In genomic region chr4:76905521-76905920, GRCh38 we compare ENCODE assay signal across 21 cellular contexts. TPM values are rescaled to one million over a fixed set of nuclear protein-coding genes. Genes with fewer than 3 reads are reported as not detected.
A peak's percentile ranks its signal among the peaks of the same experiment; 100 is the strongest.
DNase-seq lines count a peak whose midpoint lies in the region; ATAC-seq, FAIRE-seq and TF ChIP-seq lines count a peak whose summit lies in the region.
"Had no signal": no experiment of that assay in that cellular context is flagged by ENCODE, and none has a peak within 500 bp of the region (broad histone marks: within the 10 kb centered on the region; RNA-seq: fewer than 3 reads in every experiment).

No MANE protein-coding gene starts in this region.

- BruUV-seq in K562 (replicated peaks; lab: Mats Ljungman, UMichigan): no TSS peak

- intact Hi-C loops in K562 (cut with micrococcal nuclease): no loop called here
- intact Hi-C loops in left colon (cut with DNase I, micrococcal nuclease): no loop called here

- H3K4me1 Mint-ChIP-seq in H9: peaks cover 8 to 9% of the 10 kb centered on the region in 2 experiments
- H3K4me1 Mint-ChIP-seq: activated T-helper 17 cell treated with anti-CD3 and anti-CD28 coated beads, Interleukin-2, amount 50 U/mL, for 72 hours; nephron had no signal

- H3K14ac ChIP-seq in H9 (ENCODE audit: insufficient read depth, low read length): no peak overlapping the region

- H3K9me1 ChIP-seq in K562 (ENCODE audit: control insufficient read depth, insufficient read depth, low read length): no peaks in the 10 kb centered on the region

- H2BK12ac ChIP-seq in H9 (ENCODE audit: insufficient read length, low read depth, low read length): no peak overlapping the region

- H2AK5ac ChIP-seq in H9 (ENCODE audit: insufficient read length, low read length): no peak overlapping the region

- H4K91ac ChIP-seq in H9 (ENCODE audit: insufficient read length, low read depth, low read length): no peak overlapping the region

- H2BK120ac ChIP-seq in H9 (ENCODE audit: low read depth, low read length, poor library complexity, severe bottlenecking): no peak overlapping the region

- no CpG with 5 or more reads among the region's 1 CpG for WGBS in H9 (ENCODE audit: extremely low coverage, insufficient read length, low lambda C conversion rate)
- 8% methylated on average over 1 of the region's 1 CpG for WGBS in K562 (ENCODE audit: insufficient coverage, low coverage, missing lambda C conversion rate)

- TF ChIP-seq EP300 in K562 (IDR thresholded peaks at IDR 0.05; ENCODE audit: low read length): no peak

- no peaks in the 10 kb centered on the region for H3K36me3 ChIP-seq in K562 (ENCODE audit: control insufficient read depth, insufficient read depth, low read length)
- H3K36me3 ChIP-seq: upper lobe of left lung had no signal

- no peaks in the 10 kb centered on the region for H3K79me2 ChIP-seq in H9 (ENCODE audit: insufficient read depth, low read length)
- H3K79me2 ChIP-seq in K562 (ENCODE audit: control insufficient read depth, insufficient read depth, low read length): no peaks in the 10 kb centered on the region

- CTCF ChIA-PET in AG04450 (lab: Charles Lee): interaction anchor here (0.8 kb wide), 1 partner anchor 14 kb away, joined by 3 read pairs; no protein-coding TSS in a partner anchor
- CTCF ChIA-PET in K562 (lab: Yijun Ruan, JAX; ENCODE audit: low intra/inter-chr PET ratio): no interaction called here

- POLR2A ChIA-PET in AG04450 (lab: Yijun Ruan, JAX): interaction anchor here (1.3 kb wide), 1 partner anchor 123 kb away, joined by 3 read pairs; no protein-coding TSS in a partner anchor
- POLR2A ChIA-PET in K562 (lab: Yijun Ruan, JAX): no interaction called here

- H3K4me2 ChIP-seq in H9 (ENCODE audit: insufficient read depth, insufficient read length, low read length) (no peak overlapping the region), K562 (ENCODE audit: insufficient read depth, low read length) (no peak overlapping the region)
- H3K4me2 ChIP-seq: A549 had no signal

- FAIRE-seq in K562 (lab: Jason Lieb, UNC) (no peak), D721Med (lab: Jason Lieb, UNC) (no peak)
- FAIRE-seq: A549, GM12891, islet of Langerhans had no signal

- H3K27ac ChIP-seq in AG04450 (ENCODE audit: low read depth, low read length) (no peak overlapping the region), H9 (ENCODE audit: insufficient read length, low read depth, low read length) (no peak overlapping the region), K562 (ENCODE audit: extremely low read depth, low read depth, low read length) (no peak overlapping the region)
- H3K27ac ChIP-seq: A549, coronary artery, upper lobe of left lung had no signal

- no peak overlapping the region for H3K4me3 Mint-ChIP-seq in H9
- H3K4me3 Mint-ChIP-seq: activated T-helper 17 cell treated with anti-CD3 and anti-CD28 coated beads, Interleukin-2, amount 50 U/mL, for 72 hours; nephron; stimulated activated naive CD8-positive, alpha-beta T cell treated with anti-CD3 and anti-CD28 coated beads, Interleukin-15, Interleukin-2, amounts not matched to agents 100 ng/mL and 50 ng/mL, for 24 hours; T-helper 1 cell treated with Interleukin-12 subunit alpha and Interleukin-12 subunit beta and Interleukin-4 antibody, amounts not matched to agents 30 μg/mL and 1 μg/mL, for 36 hours; WTC11 had no signal

- H3K23me2 ChIP-seq in H9 (ENCODE audit: insufficient read length, low read depth, low read length, poor library complexity, severe bottlenecking): no peaks in the 10 kb centered on the region

- in situ Hi-C loops in K562 (cut with MboI): no loop called here

- H3K4me1 ChIP-seq in H9 (ENCODE audit: insufficient read depth, low read length) (no peaks in the 10 kb centered on the region; the same call in 1 of the 2 replicates), K562 (replicated peaks in 1 of 2; ENCODE audit: control insufficient read depth in 2 of 2, insufficient read depth in 2 of 2, low read length in 2 of 2) (no peaks in the 10 kb centered on the region)
- H3K4me1 ChIP-seq: A549, upper lobe of left lung had no signal

- H3T11ph ChIP-seq in H9 (ENCODE audit: low read length): no peak overlapping the region

- H3K9me3 ChIP-seq in AG04450 (ENCODE audit: control insufficient read depth, insufficient read depth, low read length) (peaks cover 6% of the 10 kb centered on the region; the same call in 1 of the 2 replicates), H9 (ENCODE audit: control insufficient read depth, low read depth, low read length) (peaks cover 14% of the 10 kb centered on the region), K562 (replicated peaks; ENCODE audit: control insufficient read depth, insufficient read depth, low read depth, low read length) (no peaks in the 10 kb centered on the region)
- H3K9me3 ChIP-seq: A549, upper lobe of left lung had no signal

- TF ChIP-seq POLR2A in K562 (conservative IDR thresholded peaks at IDR 0.05): no peak

- H2BK15ac ChIP-seq in H9 (ENCODE audit: low read depth, low read length): no peak overlapping the region

- no peaks in the 10 kb centered on the region for H3K79me1 ChIP-seq in H9 (ENCODE audit: insufficient read depth, low read depth, low read length, poor library complexity, severe bottlenecking)

- ATAC-seq in K562 (no peak), left colon (no peak)
- ATAC-seq: A549; activated T-helper 17 cell treated with anti-CD3 and anti-CD28 coated beads, Interleukin-2, amount 50 U/mL, for 72 hours had no signal

- TF ChIP-seq CTCF in AG04450 (IDR thresholded peaks at IDR 0.05; ENCODE audit: low read depth, low read length) (no peak), H9 (conservative IDR thresholded peaks at IDR 0.05) (no peak), K562 (IDR thresholded peaks at IDR 0.05 in 2 of 3, conservative IDR thresholded peaks at IDR 0.05 in 1 of 3; ENCODE audit: insufficient read depth in 2 of 3, low read depth in 1 of 3, low read length in 3 of 3) (no peak), D721Med (IDR thresholded peaks at IDR 0.05; ENCODE audit: insufficient read depth, missing control alignments) (no peak)

- H3K4me3 ChIP-seq in AG04450 (ENCODE audit: low read depth, low read length): no peak overlapping the region
- no peak overlapping the region for H3K4me3 ChIP-seq in K562
- H3K4me3 ChIP-seq: A549, coronary artery, upper lobe of left lung had no signal

- H3K9me3 Mint-ChIP-seq in H9: peaks cover 7 to 11% of the 10 kb centered on the region in 2 experiments; a peak in 4 of 5 replicates
- H3K9me3 Mint-ChIP-seq: activated T-helper 17 cell treated with anti-CD3 and anti-CD28 coated beads, Interleukin-2, amount 50 U/mL, for 72 hours; T-helper 1 cell treated with Interleukin-12 subunit alpha and Interleukin-12 subunit beta and Interleukin-4 antibody, amounts not matched to agents 30 μg/mL and 1 μg/mL, for 36 hours had no signal

- no peak overlapping the region for H3K56ac ChIP-seq in H9 (ENCODE audit: insufficient read length, low read depth, low read length)

- no peak overlapping the region for H2BK5ac ChIP-seq in H9 (ENCODE audit: insufficient read length, low read length)

- no peak overlapping the region for H4K5ac ChIP-seq in H9 (ENCODE audit: insufficient read length, low read depth, low read length)

- peaks cover 1 to 5% (median 5%) of the 10 kb centered on the region in 3 experiments; a peak in 4 of 7 replicates for H3K36me3 Mint-ChIP-seq in H9 (ENCODE audit: insufficient read depth in 1 of 3, low read depth in 3 of 3)

- peak overlapping the region; percentile 52 for H3K18ac ChIP-seq in H9 (ENCODE audit: insufficient read length, low read depth, low read length)

- H3K4ac ChIP-seq in H9 (ENCODE audit: low read depth, low read length): no peak overlapping the region

- H2AFZ ChIP-seq in H9 (ENCODE audit: low read length) (no peak overlapping the region), K562 (ENCODE audit: low read depth, low read length) (no peak overlapping the region)

- H3K27me3 Mint-ChIP-seq in H9 (ENCODE audit: low read depth): peaks cover 6% of the 10 kb centered on the region
- H3K27me3 Mint-ChIP-seq: stimulated activated naive CD8-positive, alpha-beta T cell treated with anti-CD3 and anti-CD28 coated beads, Interleukin-15, Interleukin-2, amounts not matched to agents 100 ng/mL and 50 ng/mL, for 24 hours had no signal

- no peaks in the 10 kb centered on the region for H4K20me1 ChIP-seq in H9 (ENCODE audit: control insufficient read depth, insufficient read depth, insufficient read length)
- H4K20me1 ChIP-seq in K562 (replicated peaks; ENCODE audit: control insufficient read depth, insufficient read depth, low read length): no peaks in the 10 kb centered on the region

- H3K23ac ChIP-seq in H9 (ENCODE audit: insufficient read length, low read depth, low read length): no peak overlapping the region

- no peak overlapping the region for H3K27ac Mint-ChIP-seq in H9
- H3K27ac Mint-ChIP-seq: activated T-helper 17 cell treated with anti-CD3 and anti-CD28 coated beads, Interleukin-2, amount 50 U/mL, for 72 hours; nephron; stimulated activated naive CD8-positive, alpha-beta T cell treated with anti-CD3 and anti-CD28 coated beads, Interleukin-15, Interleukin-2, amounts not matched to agents 100 ng/mL and 50 ng/mL, for 24 hours; T-helper 1 cell treated with Interleukin-12 subunit alpha and Interleukin-12 subunit beta and Interleukin-4 antibody, amounts not matched to agents 30 μg/mL and 1 μg/mL, for 36 hours had no signal

- no peak overlapping the region for H4K8ac ChIP-seq in H9 (replicated peaks; ENCODE audit: insufficient read length, low read depth, low read length)

- no peak overlapping the region for H2BK20ac ChIP-seq in H9 (ENCODE audit: low read depth, low read length, poor library complexity, severe bottlenecking)

- H3K9ac ChIP-seq in H9 (ENCODE audit: extremely low read depth, insufficient read length, low read length) (no peak overlapping the region), K562 (ENCODE audit: insufficient read depth in 1 of 2, low read depth in 2 of 2, low read length in 2 of 2) (no peak overlapping the region)

- H3K27me3 ChIP-seq in AG04450 (ENCODE audit: control insufficient read depth, insufficient read depth, low read length) (no peaks in the 10 kb centered on the region), H9 (ENCODE audit: insufficient read depth, low read length) (no peaks in the 10 kb centered on the region), K562 (ENCODE audit: control insufficient read depth in 2 of 2, insufficient read depth in 2 of 2, low read length in 2 of 2) (peaks cover 6 to 11% of the 10 kb centered on the region in 2 experiments; a peak in 4 of 5 replicates)
- H3K27me3 ChIP-seq: upper lobe of left lung had no signal

- peak; percentile 29 for DNase-seq in AG04450 (ENCODE audit: low read depth, low spot score)
- no peak for DNase-seq in H9
- no peak for DNase-seq in K562 (ENCODE audit: extremely low read depth in 1 of 4, low spot score in 3 of 4)
- peak; percentile 84 for DNase-seq in iris pigment epithelial cell (ENCODE audit: low read depth)
- DNase-seq in left colon: no peak
- DNase-seq in SHP77 (lab: John Stamatoyannopoulos, UW): no peak
- no peak for DNase-seq in DMS79 treated with DMSO at 0.1 percent for 48 hours (lab: John Stamatoyannopoulos, UW)
- DNase-seq in D721Med (ENCODE audit: insufficient read length, low spot score): no peak
- DNase-seq: MV-4-11, NCI-H187 treated with DMSO at 0.1 percent for 48 hours, NCI-H446 treated with DMSO at 0.1 percent for 48 hours, upper lobe of left lung had no signal

- TF ChIP-seq RAD21 in K562 (CRISPR knock-in tag; conservative IDR thresholded peaks at IDR 0.05 in 1 of 2, IDR thresholded peaks at IDR 0.05 in 1 of 2): no peak

RNA-seq across cellular contexts. Expression of gene SOWAHB, which starts 7.6 kb away (rescaled TPM):
- polyA plus RNA-seq in AG04450 (2011; rRNA removed) (not detected in 2 replicates), K562 (2011; rRNA removed) (not detected in 2 replicates), K562 (2014; fragmentation: Illumina TruSeq; extraction: Trizol) (not detected in 2 replicates), K562 (2014; fragmentation: Nextera tagmentation; extraction: Ambion mirVana) (not detected), K562 (2014; rRNA removed) (not detected in 2 replicates)
- 0.05 TPM in 1 of 2 replicates, not detected in the other for polyA minus RNA-seq in AG04450 (2011; rRNA and poly(A)+ RNA removed)
- total RNA-seq in H9 (2021) (0.13 and 0.26 TPM in 2 replicates), K562 (2014; rRNA removed) (not detected in 2 replicates), K562 (2014; rRNA removed; fragmentation: Illumina TruSeq; extraction: Trizol) (not detected in 2 replicates), K562 (2015; rRNA removed; fragmentation: Illumina TruSeq; extraction: Trizol) (not detected in 2 replicates), K562 (2021) (not detected in 2 replicates), left colon (10 to 100 TPM; 23.7 to 25.5 TPM)
- total RNA-seq in K562 (2011; cell fraction: chromatin; rRNA removed; ENCODE audit: low replicate concordance): not detected in 2 replicates
- not detected in 2 replicates for total RNA-seq in K562 (2011; cell fraction: nucleolus; rRNA removed)
- total RNA-seq in K562 (2011; cell fraction: nucleoplasm; rRNA removed): not detected in 2 replicates
- not detected in 2 replicates for polyA plus RNA-seq in K562 (2011; cell fraction: cytosol; rRNA removed)
- not detected in 2 replicates for polyA plus RNA-seq in K562 (2011; cell fraction: nucleus; rRNA removed)
- polyA plus RNA-seq in K562 (2012): not detected in 2 replicates
- polyA minus RNA-seq in K562 (2011; rRNA and poly(A)+ RNA removed): not detected in 2 replicates
- polyA minus RNA-seq in K562 (2011; cell fraction: cytosol; rRNA and poly(A)+ RNA removed): not detected in 2 replicates
- not detected in 2 replicates for polyA minus RNA-seq in K562 (2011; cell fraction: nucleus; rRNA and poly(A)+ RNA removed)
- total RNA-seq: activated T-helper 17 cell treated with anti-CD3 and anti-CD28 coated beads, Interleukin-2, amount 50 U/mL, for 72 hours had no signal

RNA-seq across cellular contexts. Expression of gene SEPTIN11, which starts 44.0 kb away (rescaled TPM):
- polyA plus RNA-seq in AG04450 (2011; rRNA removed): 598 and 728 TPM in 2 replicates
- polyA minus RNA-seq in AG04450 (2011; rRNA and poly(A)+ RNA removed): 461 and 647 TPM in 2 replicates
- total RNA-seq in H9 (2021): 72.6 and 77.3 TPM in 2 replicates
- total RNA-seq in K562 (2011; cell fraction: chromatin; rRNA removed; ENCODE audit: low replicate concordance): 42.7 and 99.7 TPM in 2 replicates
- 22.2 and 30.0 TPM in 2 replicates for total RNA-seq in K562 (2011; cell fraction: nucleolus; rRNA removed)
- 60.0 and 109 TPM in 2 replicates for total RNA-seq in K562 (2011; cell fraction: nucleoplasm; rRNA removed)
- 54.2 and 117 TPM in 2 replicates for total RNA-seq in K562 (2014; rRNA removed)
- 84.3 and 96.8 TPM in 2 replicates for total RNA-seq in K562 (2014; rRNA removed; fragmentation: Illumina TruSeq; extraction: Trizol)
- total RNA-seq in K562 (2015; rRNA removed; fragmentation: Illumina TruSeq; extraction: Trizol): 133 and 142 TPM in 2 replicates
- total RNA-seq in K562 (2021): 85.0 and 85.4 TPM in 2 replicates
- polyA plus RNA-seq in K562 (2011; rRNA removed): 69.0 and 101 TPM in 2 replicates
- 19.8 and 34.9 TPM in 2 replicates for polyA plus RNA-seq in K562 (2011; cell fraction: cytosol; rRNA removed)
- polyA plus RNA-seq in K562 (2011; cell fraction: nucleus; rRNA removed): 21.2 and 22.8 TPM in 2 replicates
- 43.6 and 50.3 TPM in 2 replicates for polyA plus RNA-seq in K562 (2012)
- polyA plus RNA-seq in K562 (2014; fragmentation: Illumina TruSeq; extraction: Trizol): 77.3 and 87.1 TPM in 2 replicates
- polyA plus RNA-seq in K562 (2014; fragmentation: Nextera tagmentation; extraction: Ambion mirVana): 10 to 100 TPM; 25.7 to 26.7 TPM
- 49.0 and 56.4 TPM in 2 replicates for polyA plus RNA-seq in K562 (2014; rRNA removed)
- 165 and 173 TPM in 2 replicates for polyA minus RNA-seq in K562 (2011; rRNA and poly(A)+ RNA removed)
- polyA minus RNA-seq in K562 (2011; cell fraction: cytosol; rRNA and poly(A)+ RNA removed): 53.9 and 64.8 TPM in 2 replicates
- 34.9 and 48.3 TPM in 2 replicates for polyA minus RNA-seq in K562 (2011; cell fraction: nucleus; rRNA and poly(A)+ RNA removed)
- 100 to 1,000 TPM; 101 to 135 TPM for total RNA-seq in left colon

Comparison
In these comparisons a context has a peak if more than half of its experiments do, and no peak if none do; other contexts are left out.
1. DNase-seq: peak in AG04450 (single experiment) and iris pigment epithelial cell (single experiment); none in H9 (single experiment), K562 (0 of 4), left colon (0 of 2), SHP77 (0 of 2), DMS79 treated with DMSO at 0.1 percent for 48 hours (single experiment) and D721Med (single experiment).
2. RNA of gene SOWAHB, which starts 7.6 kb away (total RNA-seq): 23.7 to 25.5 TPM in left colon; 0.13 to 0.26 TPM in H9 and not detected in K562; every median in the first group is over 10 times any median in the second.